ENCODE assay signal across 8 cellular contexts in genomic region chr3:47803478-47804025, GRCh38. TPM values are rescaled to one million over a fixed set of nuclear protein-coding genes. Genes with fewer than 3 reads are reported as not detected.
DNase-seq lines count a peak whose midpoint lies in the region; ATAC-seq and TF ChIP-seq lines count a peak whose summit lies in the region.

No MANE protein-coding gene starts in this region.

- H3K9ac ChIP-seq in liver (ENCODE audit: low read depth in 1 of 2, low read length in 2 of 2), result peak overlapping the region; percentile 14 to 66

- peaks cover 16% of the 10 kb centered on the region for H3K79me2 ChIP-seq in ACC112 (ENCODE audit: control insufficient read depth, insufficient read depth, low read length, unreplicated experiment)

- H3K4me3 ChIP-seq in ACC112 (ENCODE audit: low read depth, low read length) (peak overlapping the region; percentile 84), liver (ENCODE audit: low read depth in 1 of 3, low read length in 3 of 3) (peak overlapping the region; percentile 88 to 99 (median 94)), transverse colon (peak overlapping the region; percentile 65 to 89 (median 78))

- intact Hi-C loops in transverse colon (cut with DNase I; ENCODE audit: low total_unique reads), result no loop called here

- peaks cover 3% of the 10 kb centered on the region; the same call in 1 of the 2 replicates for H3K27me3 Mint-ChIP-seq in HFFc6 (ENCODE audit: insufficient read depth)
- no peaks in the 10 kb centered on the region for H3K27me3 Mint-ChIP-seq in activated naive CD8-positive, alpha-beta T cell treated with anti-CD3 and anti-CD28 coated beads, Interleukin-2, amount 50 U/mL, for 24 hours

- in situ Hi-C loops in transverse colon (cut with MboI; ENCODE audit: low pct_ligation_motif_present in 1 of 4, low pct_unique_long_range_greater_than_20kb in 1 of 4, low sequenced_read_pairs in 3 of 4), result no loop called here

- no peaks in the 10 kb centered on the region; the same call in 1 of the 2 replicates for H3K36me3 Mint-ChIP-seq in HFFc6 (ENCODE audit: low read depth)
- no peaks in the 10 kb centered on the region for H3K36me3 Mint-ChIP-seq in activated naive CD8-positive, alpha-beta T cell treated with anti-CD3 and anti-CD28 coated beads, Interleukin-2, amount 50 U/mL, for 24 hours (ENCODE audit: low read depth)

- TF ChIP-seq CTCF in HFFc6 (IDR thresholded peaks at IDR 0.05), result no peak
- TF ChIP-seq CTCF in liver (IDR thresholded peaks at IDR 0.05; ENCODE audit: low read depth, low read length, missing input control), result no peak
- no peak for TF ChIP-seq CTCF in transverse colon (IDR thresholded peaks at IDR 0.05)

- H3K9me3 ChIP-seq in liver (ENCODE audit: control insufficient read depth in 4 of 4, low read length in 3 of 4) (no peaks in the 10 kb centered on the region), transverse colon (no peaks in the 10 kb centered on the region)

- H3K27me3 ChIP-seq in ACC112 (ENCODE audit: insufficient read depth, low read length) (no peaks in the 10 kb centered on the region), liver (ENCODE audit: control insufficient read depth in 4 of 4, insufficient read depth in 4 of 4, low read length in 3 of 4) (no peaks in the 10 kb centered on the region), transverse colon (no peaks in the 10 kb centered on the region)

- no peaks in the 10 kb centered on the region for H3K36me3 ChIP-seq in ACC112 (ENCODE audit: insufficient read depth, low read length)
- H3K36me3 ChIP-seq in liver (ENCODE audit: control insufficient read depth in 4 of 4, insufficient read depth in 3 of 4, low read depth in 1 of 4, low read length in 3 of 4), result peaks cover 0 to 5% (median 1%) of the 10 kb centered on the region in 4 donors
- peaks cover 0 to 4% (median 0%) of the 10 kb centered on the region in 4 donors for H3K36me3 ChIP-seq in transverse colon

- peak overlapping the region; percentile 99 for H3K4me3 Mint-ChIP-seq in HFFc6
- H3K4me3 Mint-ChIP-seq in activated naive CD8-positive, alpha-beta T cell treated with anti-CD3 and anti-CD28 coated beads, Interleukin-2, amount 50 U/mL, for 24 hours, result peak overlapping the region; percentile 96

- no peak for ATAC-seq in activated naive CD8-positive, alpha-beta T cell treated with anti-CD3 and anti-CD28 coated beads, Interleukin-2, amount 50 U/mL, for 24 hours

- H3K9me3 Mint-ChIP-seq in HFFc6, result no peaks in the 10 kb centered on the region
- no peaks in the 10 kb centered on the region for H3K9me3 Mint-ChIP-seq in activated naive CD8-positive, alpha-beta T cell treated with anti-CD3 and anti-CD28 coated beads, Interleukin-2, amount 50 U/mL, for 24 hours

- H3K27ac Mint-ChIP-seq in HFFc6, result peak overlapping the region; percentile 97
- peak overlapping the region; percentile 96 for H3K27ac Mint-ChIP-seq in activated naive CD8-positive, alpha-beta T cell treated with anti-CD3 and anti-CD28 coated beads, Interleukin-2, amount 50 U/mL, for 24 hours

- TF ChIP-seq POLR2A in transverse colon (IDR thresholded peaks at IDR 0.05), result no peak

- TF ChIP-seq RAD21 in liver (IDR thresholded peaks at IDR 0.05), result no peak

- DNase-seq in HFFc6 (no peak), transverse colon (no peak), SIG-M5 treated with dmso at 0.1 percent for 504 hours (lab: John Stamatoyannopoulos, UW; ENCODE audit: unreplicated experiment) (no peak), NCI-H345 treated with DMSO at 0.1 percent for 48 hours (lab: John Stamatoyannopoulos, UW; ENCODE audit: unreplicated experiment) (no peak), NCI-H2171 treated with DMSO at 0.1 percent for 48 hours (lab: John Stamatoyannopoulos, UW) (no peak)
- no peak for DNase-seq in activated naive CD8-positive, alpha-beta T cell treated with anti-CD3 and anti-CD28 coated beads, Interleukin-2, amount 50 U/mL, for 24 hours

- TF ChIP-seq EP300 in transverse colon (IDR thresholded peaks at IDR 0.05; ENCODE audit: low read depth), result no peak

- WGBS in liver, result under 1% methylated on average over 20 of the region's 20 CpGs
- WGBS in transverse colon (ENCODE audit: low coverage in 1 of 2), 2 donors, result 0% methylated on average over 1 to 9 of the region's 20 CpGs

- peak overlapping the region; percentile 93 for H3K27ac ChIP-seq in ACC112 (ENCODE audit: low read depth, low read length)
- peak overlapping the region; percentile 86 to 97 for H3K27ac ChIP-seq in liver (ENCODE audit: low read depth in 1 of 2, low read length in 2 of 2)
- peak overlapping the region; percentile 96 to 99 (median 98) for H3K27ac ChIP-seq in transverse colon

- H3K4me1 ChIP-seq in ACC112 (ENCODE audit: control insufficient read depth, insufficient read depth, low read length, unreplicated experiment) (peaks cover 17% of the 10 kb centered on the region), liver (ENCODE audit: control insufficient read depth in 4 of 4, insufficient read depth in 4 of 4, low read length in 3 of 4) (peaks cover 3 to 19% (median 13%) of the 10 kb centered on the region in 4 donors), transverse colon (peaks cover 7 to 21% (median 10%) of the 10 kb centered on the region in 4 donors)

- peaks cover 24% of the 10 kb centered on the region for H3K4me1 Mint-ChIP-seq in HFFc6 (ENCODE audit: low read depth)
- peaks cover 27% of the 10 kb centered on the region for H3K4me1 Mint-ChIP-seq in activated naive CD8-positive, alpha-beta T cell treated with anti-CD3 and anti-CD28 coated beads, Interleukin-2, amount 50 U/mL, for 24 hours

- peak overlapping the region; percentile 84 for H2AFZ ChIP-seq in ACC112 (ENCODE audit: low read length, unreplicated experiment)

TF ChIP-seq in liver, 16 proteins besides CTCF, POLR2A, EP300 and RAD21:
- TF ChIP-seq ZBTB33 (IDR thresholded peaks at IDR 0.05), result no peak
- no peak for TF ChIP-seq HNF4G (IDR thresholded peaks at IDR 0.05)
- TF ChIP-seq, protein P1, sequence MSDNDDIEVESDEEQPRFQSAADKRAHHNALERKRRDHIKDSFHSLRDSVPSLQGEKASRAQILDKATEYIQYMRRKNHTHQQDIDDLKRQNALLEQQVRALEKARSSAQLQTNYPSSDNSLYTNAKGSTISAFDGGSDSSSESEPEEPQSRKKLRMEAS (IDR thresholded peaks at IDR 0.05), result no peak
- no peak for TF ChIP-seq TAF1 (conservative IDR thresholded peaks at IDR 0.05)
- no peak for TF ChIP-seq RXRA (IDR thresholded peaks at IDR 0.05)
- no peak for TF ChIP-seq NR2F2 (IDR thresholded peaks at IDR 0.05)
- no peak for TF ChIP-seq GABPA (IDR thresholded peaks at IDR 0.05 in 1 of 2, conservative IDR thresholded peaks at IDR 0.05 in 1 of 2)
- TF ChIP-seq HNF4A (conservative IDR thresholded peaks at IDR 0.05), result no peak
- no peak for TF ChIP-seq FOXA2 (IDR thresholded peaks at IDR 0.05)
- TF ChIP-seq FOXA1 (IDR thresholded peaks at IDR 0.05), result no peak
- TF ChIP-seq YY1 (IDR thresholded peaks at IDR 0.05), result no peak
- TF ChIP-seq REST (IDR thresholded peaks at IDR 0.05), result no peak
- TF ChIP-seq ATF3 (IDR thresholded peaks at IDR 0.05), result no peak

RNA-seq across cellular contexts. Expression of gene DHX30, which starts 0.6 kb away (rescaled TPM):
- total RNA-seq in HFFc6 (2021; fragmentation: NEBNext Ultra II Directional; extraction: Animal tissue kit (Norgen Biotek cat#: 25700)), result 10 to 100 TPM; 54.1 to 64.0 (median 58.4) TPM
- 10 to 100 TPM; 30.4 to 39.9 TPM for total RNA-seq in liver
- 10 to 100 TPM; 18.3 to 22.1 TPM for polyA plus RNA-seq in liver
- total RNA-seq in transverse colon, result 10 to 100 TPM; 31.0 to 52.3 (median 47.9) TPM

RNA-seq across cellular contexts. Expression of gene SMARCC1, which starts 21.9 kb away (rescaled TPM):
- total RNA-seq in HFFc6 (2021; fragmentation: NEBNext Ultra II Directional; extraction: Animal tissue kit (Norgen Biotek cat#: 25700)), result 10 to 100 TPM; 65.8 to 81.9 (median 69.2) TPM
- total RNA-seq in liver, result 10 to 100 TPM; 16.7 to 19.8 TPM
- polyA plus RNA-seq in liver, result 1 to 10 TPM; 6.6 to 8.5 TPM
- total RNA-seq in transverse colon, result 10 to 100 TPM; 21.3 to 70.8 (median 45.0) TPM
